1 cellular context compared by ENCODE assay signal in the genomic region with DNA sequence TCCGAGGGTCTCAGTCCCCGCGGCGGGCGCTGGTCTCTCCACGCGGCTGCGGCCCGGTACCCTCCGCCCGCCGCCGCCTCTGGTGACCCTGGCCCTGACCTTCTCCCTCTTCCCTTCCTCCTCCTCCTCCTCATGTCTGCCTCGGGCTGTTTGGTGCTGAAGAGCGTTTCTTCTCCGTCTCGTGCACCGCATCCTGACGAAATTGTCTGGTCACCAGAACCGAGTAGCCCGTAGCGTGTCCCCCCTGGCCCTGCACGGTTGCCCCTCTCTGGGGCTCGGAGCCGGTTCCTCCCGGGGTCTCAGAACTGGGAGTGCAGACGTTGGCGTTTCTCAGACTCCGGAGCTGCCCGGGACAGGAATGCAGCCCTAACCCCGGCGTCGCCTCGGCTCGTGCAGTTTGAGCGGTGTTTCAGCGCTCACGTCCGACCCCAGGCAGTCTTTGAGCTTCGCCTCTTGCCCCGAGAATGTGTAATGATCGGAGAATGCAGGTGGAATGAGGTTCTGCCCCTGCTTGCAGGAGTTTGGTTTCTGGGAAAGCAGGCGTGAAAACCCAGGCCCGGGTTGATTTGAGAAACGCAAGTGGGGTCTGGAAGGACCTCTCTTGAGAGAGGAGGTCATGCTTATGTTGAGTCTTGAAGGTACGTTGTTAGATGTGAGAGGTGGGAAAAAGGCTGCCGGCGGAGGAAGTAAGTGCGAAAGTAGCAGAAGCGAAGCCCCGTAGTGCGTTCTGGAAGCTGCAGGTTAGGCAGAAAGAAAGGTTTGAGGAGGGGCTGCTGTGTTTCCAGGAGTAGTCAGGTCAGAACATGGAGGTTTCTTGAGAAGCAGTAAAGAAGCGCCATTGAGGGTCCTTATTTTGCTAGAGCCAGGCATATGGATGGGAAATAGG.
TF ChIP-seq lines count a peak whose summit lies in the region.

No MANE protein-coding gene starts in this region.

TF ChIP-seq in K562, 482 proteins besides CTCF, POLR2A, EP300 and RAD21 (continued from another document and continues in another):
- TF ChIP-seq TSHZ1 (CRISPR knock-in tag; IDR thresholded peaks at IDR 0.05) (no peak), MEF2A (IDR thresholded peaks at IDR 0.05; ENCODE audit: control insufficient read depth, low read depth, low read length) (no peak), PTTG1 (tag; IDR thresholded peaks at IDR 0.05; ENCODE audit: low read depth) (no peak), CREB3 (tag; conservative IDR thresholded peaks at IDR 0.05; ENCODE audit: low read depth) (no peak), NFIC (IDR thresholded peaks at IDR 0.05) (no peak), ZNF41 (CRISPR knock-in tag; conservative IDR thresholded peaks at IDR 0.05) (no peak), GATAD2A (IDR thresholded peaks at IDR 0.05) (no peak), SP1 (CRISPR knock-in tag; IDR thresholded peaks at IDR 0.05) (peak; percentile 44; the same call in 1 of the 2 replicates), ZNF23 (CRISPR knock-in tag; IDR thresholded peaks at IDR 0.05) (no peak), ZNF263 (CRISPR knock-in tag; IDR thresholded peaks at IDR 0.05; ENCODE audit: borderline replicate concordance) (no peak), MCM7 (IDR thresholded peaks at IDR 0.05) (no peak), HDAC1 (IDR thresholded peaks at IDR 0.05) (0 out of 4 replicates have a peak, but pooled peaks of 1 of the 2 experiments have one; percentile 30), ZNF239 (CRISPR knock-in tag; IDR thresholded peaks at IDR 0.05) (no peak), OTX1 (CRISPR knock-in tag; IDR thresholded peaks at IDR 0.05) (no peak), NONO (IDR thresholded peaks at IDR 0.05; ENCODE audit: low read depth in 2 of 2, low read length in 1 of 2) (no peak), MTA2 (IDR thresholded peaks at IDR 0.05; ENCODE audit: low read depth) (no peak), CBFB (CRISPR knock-in tag; IDR thresholded peaks at IDR 0.05) (no peak), PCBP1 (IDR thresholded peaks at IDR 0.05; ENCODE audit: low read depth, low read length, poor library complexity, severe bottlenecking) (no peak), POU5F1 (IDR thresholded peaks at IDR 0.05; ENCODE audit: borderline replicate concordance, low read depth, low read length, partially characterized antibody) (no peak), U2AF2 (optimal IDR thresholded peaks at IDR 0.05; ENCODE audit: low read depth, low read length) (no peak), GABPA (tag; conservative IDR thresholded peaks at IDR 0.05; ENCODE audit: low read depth) (0 out of 2 replicates have a peak, but pooled peaks have one; percentile 17), MIER1 (IDR thresholded peaks at IDR 0.05; ENCODE audit: low read depth) (no peak), FOS (IDR thresholded peaks at IDR 0.05; ENCODE audit: extremely low read depth, insufficient read length) (no peak), RHOXF2B (CRISPR knock-in tag; conservative IDR thresholded peaks at IDR 0.05) (no peak), ZFP30 (CRISPR knock-in tag; IDR thresholded peaks at IDR 0.05; ENCODE audit: borderline replicate concordance) (no peak), NR4A1 (CRISPR knock-in tag; IDR thresholded peaks at IDR 0.05) (no peak), NR4A1 (tag; IDR thresholded peaks at IDR 0.05) (no peak), PHF20 (IDR thresholded peaks at IDR 0.05; ENCODE audit: partially characterized antibody) (no peak), ILK (tag; IDR thresholded peaks at IDR 0.05; ENCODE audit: borderline replicate concordance, low read depth) (no peak), TGIF2 (CRISPR knock-in tag; IDR thresholded peaks at IDR 0.05) (no peak), ZKSCAN8 (CRISPR knock-in tag; IDR thresholded peaks at IDR 0.05) (no peak), ZNF79 (CRISPR knock-in tag; IDR thresholded peaks at IDR 0.05; ENCODE audit: low read depth) (no peak)
- TF ChIP-seq, protein P1, sequence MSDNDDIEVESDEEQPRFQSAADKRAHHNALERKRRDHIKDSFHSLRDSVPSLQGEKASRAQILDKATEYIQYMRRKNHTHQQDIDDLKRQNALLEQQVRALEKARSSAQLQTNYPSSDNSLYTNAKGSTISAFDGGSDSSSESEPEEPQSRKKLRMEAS (CRISPR knock-in tag; IDR thresholded peaks at IDR 0.05), result no peak
- TF ChIP-seq, protein P2, sequence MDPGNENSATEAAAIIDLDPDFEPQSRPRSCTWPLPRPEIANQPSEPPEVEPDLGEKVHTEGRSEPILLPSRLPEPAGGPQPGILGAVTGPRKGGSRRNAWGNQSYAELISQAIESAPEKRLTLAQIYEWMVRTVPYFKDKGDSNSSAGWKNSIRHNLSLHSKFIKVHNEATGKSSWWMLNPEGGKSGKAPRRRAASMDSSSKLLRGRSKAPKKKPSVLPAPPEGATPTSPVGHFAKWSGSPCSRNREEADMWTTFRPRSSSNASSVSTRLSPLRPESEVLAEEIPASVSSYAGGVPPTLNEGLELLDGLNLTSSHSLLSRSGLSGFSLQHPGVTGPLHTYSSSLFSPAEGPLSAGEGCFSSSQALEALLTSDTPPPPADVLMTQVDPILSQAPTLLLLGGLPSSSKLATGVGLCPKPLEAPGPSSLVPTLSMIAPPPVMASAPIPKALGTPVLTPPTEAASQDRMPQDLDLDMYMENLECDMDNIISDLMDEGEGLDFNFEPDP (CRISPR knock-in tag; IDR thresholded peaks at IDR 0.05), result no peak
- TF ChIP-seq, protein P3, sequence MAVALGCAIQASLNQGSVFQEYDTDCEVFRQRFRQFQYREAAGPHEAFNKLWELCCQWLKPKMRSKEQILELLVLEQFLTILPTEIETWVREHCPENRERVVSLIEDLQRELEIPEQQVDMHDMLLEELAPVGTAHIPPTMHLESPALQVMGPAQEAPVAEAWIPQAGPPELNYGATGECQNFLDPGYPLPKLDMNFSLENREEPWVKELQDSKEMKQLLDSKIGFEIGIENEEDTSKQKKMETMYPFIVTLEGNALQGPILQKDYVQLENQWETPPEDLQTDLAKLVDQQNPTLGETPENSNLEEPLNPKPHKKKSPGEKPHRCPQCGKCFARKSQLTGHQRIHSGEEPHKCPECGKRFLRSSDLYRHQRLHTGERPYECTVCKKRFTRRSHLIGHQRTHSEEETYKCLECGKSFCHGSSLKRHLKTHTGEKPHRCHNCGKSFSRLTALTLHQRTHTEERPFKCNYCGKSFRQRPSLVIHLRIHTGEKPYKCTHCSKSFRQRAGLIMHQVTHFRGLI (CRISPR knock-in tag; IDR thresholded peaks at IDR 0.05), result no peak
- TF ChIP-seq, protein P4, sequence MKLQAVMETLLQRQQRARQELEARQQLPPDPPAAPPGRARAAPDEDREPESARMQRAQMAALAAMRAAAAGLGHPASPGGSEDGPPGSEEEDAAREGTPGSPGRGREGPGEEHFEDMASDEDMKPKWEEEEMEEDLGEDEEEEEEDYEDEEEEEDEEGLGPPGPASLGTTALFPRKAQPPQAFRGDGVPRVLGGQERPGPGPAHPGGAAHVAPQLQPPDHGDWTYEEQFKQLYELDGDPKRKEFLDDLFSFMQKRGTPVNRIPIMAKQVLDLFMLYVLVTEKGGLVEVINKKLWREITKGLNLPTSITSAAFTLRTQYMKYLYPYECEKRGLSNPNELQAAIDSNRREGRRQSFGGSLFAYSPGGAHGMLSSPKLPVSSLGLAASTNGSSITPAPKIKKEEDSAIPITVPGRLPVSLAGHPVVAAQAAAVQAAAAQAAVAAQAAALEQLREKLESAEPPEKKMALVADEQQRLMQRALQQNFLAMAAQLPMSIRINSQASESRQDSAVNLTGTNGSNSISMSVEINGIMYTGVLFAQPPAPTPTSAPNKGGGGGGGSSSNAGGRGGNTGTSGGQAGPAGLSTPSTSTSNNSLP (IDR thresholded peaks at IDR 0.05; ENCODE audit: borderline replicate concordance, low read depth, low read length), result no peak
- TF ChIP-seq, protein P5, sequence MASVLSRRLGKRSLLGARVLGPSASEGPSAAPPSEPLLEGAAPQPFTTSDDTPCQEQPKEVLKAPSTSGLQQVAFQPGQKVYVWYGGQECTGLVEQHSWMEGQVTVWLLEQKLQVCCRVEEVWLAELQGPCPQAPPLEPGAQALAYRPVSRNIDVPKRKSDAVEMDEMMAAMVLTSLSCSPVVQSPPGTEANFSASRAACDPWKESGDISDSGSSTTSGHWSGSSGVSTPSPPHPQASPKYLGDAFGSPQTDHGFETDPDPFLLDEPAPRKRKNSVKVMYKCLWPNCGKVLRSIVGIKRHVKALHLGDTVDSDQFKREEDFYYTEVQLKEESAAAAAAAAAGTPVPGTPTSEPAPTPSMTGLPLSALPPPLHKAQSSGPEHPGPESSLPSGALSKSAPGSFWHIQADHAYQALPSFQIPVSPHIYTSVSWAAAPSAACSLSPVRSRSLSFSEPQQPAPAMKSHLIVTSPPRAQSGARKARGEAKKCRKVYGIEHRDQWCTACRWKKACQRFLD (CRISPR knock-in tag; IDR thresholded peaks at IDR 0.05), result no peak
- TF ChIP-seq, protein P6, sequence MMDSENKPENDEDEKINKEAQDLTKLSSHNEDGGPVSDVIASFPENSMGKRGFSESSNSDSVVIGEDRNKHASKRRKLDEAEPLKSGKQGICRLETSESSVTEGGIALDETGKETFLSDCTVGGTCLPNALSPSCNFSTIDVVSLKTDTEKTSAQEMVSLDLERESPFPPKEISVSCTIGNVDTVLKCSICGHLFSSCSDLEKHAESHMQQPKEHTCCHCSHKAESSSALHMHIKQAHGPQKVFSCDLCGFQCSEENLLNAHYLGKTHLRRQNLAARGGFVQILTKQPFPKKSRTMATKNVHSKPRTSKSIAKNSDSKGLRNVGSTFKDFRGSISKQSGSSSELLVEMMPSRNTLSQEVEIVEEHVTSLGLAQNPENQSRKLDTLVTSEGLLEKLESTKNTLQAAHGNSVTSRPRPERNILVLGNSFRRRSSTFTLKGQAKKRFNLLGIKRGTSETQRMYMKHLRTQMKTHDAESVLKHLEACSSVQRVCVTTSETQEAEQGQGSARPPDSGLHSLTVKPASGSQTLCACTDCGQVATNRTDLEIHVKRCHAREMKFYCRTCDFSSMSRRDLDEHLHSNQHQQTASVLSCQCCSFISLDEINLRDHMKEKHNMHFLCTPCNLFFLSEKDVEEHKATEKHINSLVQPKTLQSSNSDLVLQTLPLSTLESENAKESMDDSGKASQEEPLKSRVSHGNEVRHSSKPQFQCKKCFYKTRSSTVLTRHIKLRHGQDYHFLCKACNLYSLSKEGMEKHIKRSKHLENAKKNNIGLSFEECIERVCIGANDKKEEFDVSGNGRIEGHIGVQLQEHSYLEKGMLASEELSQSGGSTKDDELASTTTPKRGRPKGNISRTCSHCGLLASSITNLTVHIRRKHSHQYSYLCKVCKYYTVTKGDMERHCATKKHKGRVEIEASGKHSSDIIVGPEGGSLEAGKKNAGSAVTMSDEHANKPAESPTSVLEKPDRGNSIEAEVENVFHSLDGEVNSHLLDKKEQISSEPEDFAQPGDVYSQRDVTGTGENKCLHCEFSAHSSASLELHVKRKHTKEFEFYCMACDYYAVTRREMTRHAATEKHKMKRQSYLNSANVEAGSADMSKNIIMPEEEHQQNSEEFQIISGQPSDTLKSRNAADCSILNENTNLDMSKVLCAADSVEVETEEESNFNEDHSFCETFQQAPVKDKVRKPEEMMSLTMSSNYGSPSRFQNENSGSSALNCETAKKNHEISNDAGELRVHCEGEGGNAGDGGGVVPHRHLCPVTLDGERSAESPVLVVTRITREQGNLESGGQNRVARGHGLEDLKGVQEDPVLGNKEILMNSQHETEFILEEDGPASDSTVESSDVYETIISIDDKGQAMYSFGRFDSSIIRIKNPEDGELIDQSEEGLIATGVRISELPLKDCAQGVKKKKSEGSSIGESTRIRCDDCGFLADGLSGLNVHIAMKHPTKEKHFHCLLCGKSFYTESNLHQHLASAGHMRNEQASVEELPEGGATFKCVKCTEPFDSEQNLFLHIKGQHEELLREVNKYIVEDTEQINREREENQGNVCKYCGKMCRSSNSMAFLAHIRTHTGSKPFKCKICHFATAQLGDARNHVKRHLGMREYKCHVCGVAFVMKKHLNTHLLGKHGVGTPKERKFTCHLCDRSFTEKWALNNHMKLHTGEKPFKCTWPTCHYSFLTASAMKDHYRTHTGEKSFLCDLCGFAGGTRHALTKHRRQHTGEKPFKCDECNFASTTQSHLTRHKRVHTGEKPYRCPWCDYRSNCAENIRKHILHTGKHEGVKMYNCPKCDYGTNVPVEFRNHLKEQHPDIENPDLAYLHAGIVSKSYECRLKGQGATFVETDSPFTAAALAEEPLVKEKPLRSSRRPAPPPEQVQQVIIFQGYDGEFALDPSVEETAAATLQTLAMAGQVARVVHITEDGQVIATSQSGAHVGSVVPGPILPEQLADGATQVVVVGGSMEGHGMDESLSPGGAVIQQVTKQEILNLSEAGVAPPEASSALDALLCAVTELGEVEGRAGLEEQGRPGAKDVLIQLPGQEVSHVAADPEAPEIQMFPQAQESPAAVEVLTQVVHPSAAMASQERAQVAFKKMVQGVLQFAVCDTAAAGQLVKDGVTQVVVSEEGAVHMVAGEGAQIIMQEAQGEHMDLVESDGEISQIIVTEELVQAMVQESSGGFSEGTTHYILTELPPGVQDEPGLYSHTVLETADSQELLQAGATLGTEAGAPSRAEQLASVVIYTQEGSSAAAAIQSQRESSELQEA (IDR thresholded peaks at IDR 0.05; ENCODE audit: low read depth), result no peak
